ENCODE assay signal across 10 cellular contexts in the genomic region with DNA sequence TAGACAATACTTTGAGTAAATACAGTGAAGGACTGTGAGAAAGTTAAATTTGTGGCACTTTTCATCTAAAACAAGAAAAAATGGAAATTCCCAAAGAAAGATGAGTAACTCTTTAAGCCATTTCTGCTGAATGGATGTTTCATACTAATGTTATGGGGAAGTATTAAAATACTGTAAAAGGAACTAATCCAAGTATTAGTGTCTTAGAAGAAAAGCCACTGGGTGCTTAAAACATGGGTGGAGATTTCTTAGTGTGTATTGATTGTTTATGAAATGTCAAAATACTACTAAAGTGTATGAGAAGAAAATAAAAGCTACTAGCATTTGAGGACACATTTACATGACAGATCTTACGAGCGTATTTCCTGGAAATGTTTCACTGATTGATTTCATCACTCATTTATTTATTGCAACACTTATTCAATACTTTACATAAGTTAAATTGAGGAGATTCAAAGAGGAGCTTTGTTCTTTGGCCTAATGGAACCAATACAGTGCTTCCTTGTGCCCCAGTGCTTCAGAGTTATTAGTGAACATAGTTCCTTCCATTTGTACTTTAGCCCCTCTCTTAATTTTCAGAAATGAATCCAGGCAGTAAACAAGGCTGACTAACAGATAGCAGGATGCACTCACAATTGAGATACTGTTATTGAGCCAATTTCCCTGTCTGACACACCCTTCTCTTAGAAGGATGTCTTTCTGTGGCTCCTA.
DNase-seq lines count a peak whose midpoint lies in the region; ATAC-seq and TF ChIP-seq lines count a peak whose summit lies in the region.
"Had no signal": no experiment of that assay in that cellular context is flagged by ENCODE, and none has a peak within 500 bp of the region (broad histone marks: within the 10 kb centered on the region; RNA-seq: fewer than 3 reads in every experiment).

No MANE protein-coding gene starts in this region.

- H2BK5ac ChIP-seq in H9 (ENCODE audit: insufficient read length, low read length) = no peak overlapping the region

- H3K18ac ChIP-seq in H9 (ENCODE audit: insufficient read length, low read depth, low read length) = no peak overlapping the region

- H3K4ac ChIP-seq in H9 (ENCODE audit: low read depth, low read length) = no peak overlapping the region

- no peak overlapping the region for H3K14ac ChIP-seq in H9 (ENCODE audit: insufficient read depth, low read length)

- H3K9me3 Mint-ChIP-seq in H9 = no peaks in the 10 kb centered on the region

- no peaks in the 10 kb centered on the region for H3K23me2 ChIP-seq in H9 (ENCODE audit: insufficient read length, low read depth, low read length, poor library complexity, severe bottlenecking)

- ATAC-seq in HG02938 (IDR thresholded peaks at IDR 0.05; ENCODE audit: unreplicated experiment) = no peak
- no peak for ATAC-seq in HG02759 (IDR thresholded peaks at IDR 0.05; ENCODE audit: unreplicated experiment)

- H3K9ac ChIP-seq in H9 (ENCODE audit: extremely low read depth, insufficient read length, low read length) = no peak overlapping the region

- DNase-seq in H9 = no peak
- peak; percentile 64 for DNase-seq in SK-MEL-5 (ENCODE audit: low read depth, low spot score)
- DNase-seq in epithelial cell of prostate (ENCODE audit: low read depth, low spot score) = no peak
- DNase-seq in sigmoid colon = no peak
- no peak for DNase-seq in T-helper 9 cell
- no peak for DNase-seq in putamen (ENCODE audit: low spot score)
- DNase-seq: NCI-H510A treated with DMSO at 0.1 percent for 48 hours; stimulated activated CD4-positive, alpha-beta T cell treated with anti-CD3 and anti-CD28 coated beads, Interleukin-4, amount 100 ng/mL, for 4 hours had no signal

- H4K8ac ChIP-seq in H9 (replicated peaks; ENCODE audit: insufficient read length, low read depth, low read length) = no peak overlapping the region

- H3K27ac ChIP-seq in H9 (ENCODE audit: insufficient read length, low read depth, low read length) = no peak overlapping the region
- H3K27ac ChIP-seq in epithelial cell of prostate = peak overlapping the region; percentile 46
- peak overlapping the region in 2 of 4 donors; percentile 19 to 25 for H3K27ac ChIP-seq in sigmoid colon

- no peak overlapping the region for H2BK15ac ChIP-seq in H9 (ENCODE audit: low read depth, low read length)

- no peak overlapping the region for H3K23ac ChIP-seq in H9 (ENCODE audit: insufficient read length, low read depth, low read length)

- H3K4me2 ChIP-seq in H9 (ENCODE audit: insufficient read depth, insufficient read length, low read length) = no peak overlapping the region

- H3K79me1 ChIP-seq in H9 (ENCODE audit: insufficient read depth, low read depth, low read length, poor library complexity, severe bottlenecking) = no peaks in the 10 kb centered on the region

- no CpG with 5 or more reads among the region's 2 CpGs for WGBS in H9 (ENCODE audit: extremely low coverage, insufficient read length, low lambda C conversion rate)
- 79 to 81% methylated on average over 2 of the region's 2 CpGs for WGBS in sigmoid colon, 2 donors

- TF ChIP-seq CTCF in H9 (conservative IDR thresholded peaks at IDR 0.05) (no peak), sigmoid colon (IDR thresholded peaks at IDR 0.05) (no peak)

- no peaks in the 10 kb centered on the region for H3K27me3 ChIP-seq in H9 (ENCODE audit: insufficient read depth, low read length)
- H3K27me3 ChIP-seq in sigmoid colon = no peaks in the 10 kb centered on the region

- no peak overlapping the region for H3T11ph ChIP-seq in H9 (ENCODE audit: low read length)

- H2BK20ac ChIP-seq in H9 (ENCODE audit: low read depth, low read length, poor library complexity, severe bottlenecking) = no peak overlapping the region

- intact Hi-C loops in sigmoid colon (cut with DNase I) = no loop called here

- H4K5ac ChIP-seq in H9 (ENCODE audit: insufficient read length, low read depth, low read length) = no peak overlapping the region

- no peak overlapping the region for H2BK120ac ChIP-seq in H9 (ENCODE audit: low read depth, low read length, poor library complexity, severe bottlenecking)

- no peak overlapping the region for H3K56ac ChIP-seq in H9 (ENCODE audit: insufficient read length, low read depth, low read length)

- TF ChIP-seq EP300 in sigmoid colon (IDR thresholded peaks at IDR 0.05) = no peak

- no peaks in the 10 kb centered on the region for H3K36me3 ChIP-seq in sigmoid colon

- no peaks in the 10 kb centered on the region for H3K79me2 ChIP-seq in H9 (ENCODE audit: insufficient read depth, low read length)

- H3K4me3 Mint-ChIP-seq in H9 = no peak overlapping the region

- no peak for TF ChIP-seq POLR2A in sigmoid colon (IDR thresholded peaks at IDR 0.05)

- no peak overlapping the region for H2AK5ac ChIP-seq in H9 (ENCODE audit: insufficient read length, low read length)

- H3K4me3 ChIP-seq in sigmoid colon = peak overlapping the region in 3 of 4 donors; percentile 4 to 10 (median 8)

- no peaks in the 10 kb centered on the region for H3K4me1 ChIP-seq in H9 (ENCODE audit: insufficient read depth, low read length)
- H3K4me1 ChIP-seq in sigmoid colon = peaks cover 0 to 26% (median 11%) of the 10 kb centered on the region in 4 donors

- H3K36me3 Mint-ChIP-seq in H9 (ENCODE audit: insufficient read depth in 1 of 3, low read depth in 3 of 3) = no peaks in the 10 kb centered on the region

- no peaks in the 10 kb centered on the region for H3K27me3 Mint-ChIP-seq in H9 (ENCODE audit: low read depth)

- H3K9me3 ChIP-seq in H9 (ENCODE audit: control insufficient read depth, low read depth, low read length) (no peaks in the 10 kb centered on the region), sigmoid colon (no peaks in the 10 kb centered on the region)

- no peak overlapping the region for H3K27ac Mint-ChIP-seq in H9

- H3K4me1 Mint-ChIP-seq in H9 = no peaks in the 10 kb centered on the region

- H4K91ac ChIP-seq in H9 (ENCODE audit: insufficient read length, low read depth, low read length) = no peak overlapping the region

- peak overlapping the region; percentile 40 for H2AFZ ChIP-seq in H9 (ENCODE audit: low read length)

- in situ Hi-C loops in SK-MEL-5 (cut with HindIII; ENCODE audit: low pct_unique_long_range_greater_than_20kb, low sequenced_read_pairs) = no loop called here

- H2BK12ac ChIP-seq in H9 (ENCODE audit: insufficient read length, low read depth, low read length) = no peak overlapping the region

- H4K20me1 ChIP-seq in H9 (ENCODE audit: control insufficient read depth, insufficient read depth, insufficient read length) = no peaks in the 10 kb centered on the region
